ENCODE assay signal across 12 cellular contexts in the genomic region with DNA sequence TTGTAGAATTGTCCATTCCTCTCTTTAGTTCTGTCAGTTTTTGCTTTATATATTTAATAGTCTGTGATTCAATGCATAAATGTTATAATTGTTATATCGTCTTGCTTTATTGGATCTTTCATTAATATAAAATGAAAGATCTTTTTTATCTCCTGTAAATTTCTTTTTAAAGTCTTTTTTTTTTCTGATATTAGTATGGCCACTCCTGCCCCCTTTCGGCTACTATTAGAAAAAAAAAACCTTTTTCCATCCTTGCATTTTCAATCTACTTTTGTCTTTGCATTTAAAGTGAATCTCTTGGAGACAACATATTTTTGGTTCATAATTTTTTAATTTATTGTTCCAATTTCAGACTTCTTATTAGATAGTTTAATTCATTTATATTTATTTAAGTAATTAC.
DNase-seq lines count a peak whose midpoint lies in the region; ATAC-seq and TF ChIP-seq lines count a peak whose summit lies in the region.
"Had no signal": no experiment of that assay in that cellular context is flagged by ENCODE, and none has a peak within 500 bp of the region (broad histone marks: within the 10 kb centered on the region; RNA-seq: fewer than 3 reads in every experiment).

No MANE protein-coding gene starts in this region.

- no peak overlapping the region for H3K4me2 ChIP-seq in PC-3 (ENCODE audit: low read length)

- no peak overlapping the region for H3K4me3 ChIP-seq in PC-3 (ENCODE audit: low read length)
- no peak overlapping the region for H3K4me3 ChIP-seq in MG63

- H3K27ac ChIP-seq in PC-3 (ENCODE audit: low read length): no peak overlapping the region

- POLR2A ChIA-PET in PC-3 (lab: Charles Lee; ENCODE audit: unreplicated experiment): no interaction called here

- H3K4me1 Mint-ChIP-seq in HFFc6 (ENCODE audit: low read depth) (no peaks in the 10 kb centered on the region), glutamatergic neuron (ENCODE audit: low read depth, unreplicated experiment) (no peaks in the 10 kb centered on the region), type B pancreatic cell (ENCODE audit: unreplicated experiment) (no peaks in the 10 kb centered on the region)

- no peak overlapping the region for H3K27ac Mint-ChIP-seq in HFFc6
- H3K27ac Mint-ChIP-seq in glutamatergic neuron (ENCODE audit: unreplicated experiment): no peak overlapping the region
- H3K27ac Mint-ChIP-seq in type B pancreatic cell: no peak overlapping the region
- H3K27ac Mint-ChIP-seq: CD8-positive, alpha-beta T cell had no signal

- no peaks in the 10 kb centered on the region for H4K20me1 ChIP-seq in PC-3 (ENCODE audit: low read length)

- H3F3A ChIP-seq in PC-3 (ENCODE audit: low read length, unreplicated experiment): no peaks in the 10 kb centered on the region

- peak; percentile 37; the same call in 1 of the 2 replicates for TF ChIP-seq CTCF in HFFc6 (IDR thresholded peaks at IDR 0.05)
- TF ChIP-seq CTCF in PC-3 (conservative IDR thresholded peaks at IDR 0.05; ENCODE audit: low read depth, low read length): peak; percentile 44
- TF ChIP-seq CTCF in glutamatergic neuron (IDR thresholded peaks at IDR 0.05; ENCODE audit: partially characterized antibody, unreplicated experiment): peak; percentile 13
- TF ChIP-seq CTCF in type B pancreatic cell (conservative IDR thresholded peaks at IDR 0.05): peak; percentile 51

- H3K79me2 ChIP-seq in PC-3 (ENCODE audit: low read length): no peaks in the 10 kb centered on the region

- no peaks in the 10 kb centered on the region for H3K9me2 ChIP-seq in PC-3 (replicated peaks; ENCODE audit: low read length)

- H3K36me3 Mint-ChIP-seq in HFFc6 (ENCODE audit: low read depth): no peaks in the 10 kb centered on the region
- H3K36me3 Mint-ChIP-seq in glutamatergic neuron (ENCODE audit: unreplicated experiment): no peaks in the 10 kb centered on the region
- no peaks in the 10 kb centered on the region for H3K36me3 Mint-ChIP-seq in type B pancreatic cell
- H3K36me3 Mint-ChIP-seq: CD8-positive, alpha-beta T cell had no signal

- no peak for DNase-seq in HFFc6
- DNase-seq in PC-3: no peak
- no peak for DNase-seq in glutamatergic neuron
- DNase-seq in type B pancreatic cell (ENCODE audit: extremely low spot score, unreplicated experiment): no peak
- DNase-seq in NCI-H187 treated with DMSO at 0.1 percent for 48 hours (lab: John Stamatoyannopoulos, UW): no peak
- no peak for DNase-seq in MG63
- no peak for DNase-seq in hypothalamus (lab: John Stamatoyannopoulos, UW)
- DNase-seq: ACHN; CD8-positive, alpha-beta T cell; NCI-H1930; NCI-H510A; RPMI8226 had no signal

- no peaks in the 10 kb centered on the region for H3K4me1 ChIP-seq in PC-3 (ENCODE audit: insufficient read depth, low read length)

- no peaks in the 10 kb centered on the region for H3K27me3 Mint-ChIP-seq in HFFc6 (ENCODE audit: insufficient read depth)
- no peaks in the 10 kb centered on the region for H3K27me3 Mint-ChIP-seq in glutamatergic neuron (ENCODE audit: unreplicated experiment)
- H3K27me3 Mint-ChIP-seq in type B pancreatic cell: no peaks in the 10 kb centered on the region

- H3K36me3 ChIP-seq in PC-3 (ENCODE audit: low read depth, low read length) (no peaks in the 10 kb centered on the region), MG63 (no peaks in the 10 kb centered on the region)

- H3K4me3 Mint-ChIP-seq in HFFc6 (no peak overlapping the region), glutamatergic neuron (ENCODE audit: unreplicated experiment) (no peak overlapping the region), type B pancreatic cell (no peak overlapping the region)
- H3K4me3 Mint-ChIP-seq: CD8-positive, alpha-beta T cell had no signal

- intact Hi-C loops in PC-3 (cut with micrococcal nuclease): no loop called here

- CTCF ChIA-PET in PC-3 (lab: Charles Lee): no interaction called here

- H3K9me3 ChIP-seq in PC-3 (ENCODE audit: low read length) (no peaks in the 10 kb centered on the region), MG63 (no peaks in the 10 kb centered on the region)

- H3K27me3 ChIP-seq in PC-3 (ENCODE audit: low read length): no peaks in the 10 kb centered on the region
- H3K27me3 ChIP-seq in MG63: no peaks in the 10 kb centered on the region

- ATAC-seq in PC-3: no peak
- ATAC-seq: CD8-positive, alpha-beta T cell had no signal

- H3K9ac ChIP-seq in PC-3 (ENCODE audit: low read length): no peak overlapping the region

- H3K9me3 Mint-ChIP-seq in HFFc6 (peaks cover 32% of the 10 kb centered on the region), glutamatergic neuron (ENCODE audit: unreplicated experiment) (no peaks in the 10 kb centered on the region), type B pancreatic cell (no peaks in the 10 kb centered on the region)
- H3K9me3 Mint-ChIP-seq: CD8-positive, alpha-beta T cell had no signal

- BruUV-seq in PC-3 (replicated peaks; lab: Mats Ljungman, UMichigan): no TSS peak

- no peak overlapping the region for H2AFZ ChIP-seq in PC-3 (ENCODE audit: low read length)
